1 cellular context compared by ENCODE assay signal in the genomic region with DNA sequence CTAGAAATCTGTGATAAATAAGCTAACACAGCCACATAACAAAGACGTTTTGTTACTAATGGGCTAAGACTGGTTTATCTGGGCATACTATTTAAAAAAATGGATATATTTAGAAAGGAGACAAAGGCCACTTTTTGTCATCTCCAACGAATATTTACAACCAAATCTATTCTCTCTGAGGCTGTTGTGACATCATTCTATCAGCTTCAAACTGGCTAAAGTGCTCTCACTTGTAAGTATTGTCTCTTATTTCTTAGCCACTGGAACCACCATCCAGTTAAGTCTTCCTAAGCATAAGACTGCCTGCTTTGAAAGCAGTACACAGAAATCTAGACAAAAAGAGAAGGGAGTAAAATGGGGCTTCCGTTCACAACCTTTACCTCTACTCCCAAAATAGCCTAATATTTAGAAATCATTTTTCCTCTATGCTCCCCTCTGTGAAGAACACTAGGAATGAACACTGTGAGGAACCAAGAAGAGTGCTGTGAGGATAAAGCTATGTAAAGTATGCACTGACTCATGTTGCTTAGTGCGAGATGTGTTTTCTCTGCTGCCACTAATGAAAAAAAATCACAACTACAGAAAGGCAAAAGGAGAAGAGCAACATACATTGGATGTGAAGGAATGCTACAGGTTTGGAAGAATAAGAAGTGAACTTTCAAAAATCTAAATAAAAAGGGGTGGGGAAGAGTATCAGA.
TF ChIP-seq lines count a peak whose summit lies in the region.

No MANE protein-coding gene starts in this region.

TF ChIP-seq in GM23338, 12 proteins besides CTCF, POLR2A, EP300 and RAD21 (continued from another document):
- TF ChIP-seq, protein P1, sequence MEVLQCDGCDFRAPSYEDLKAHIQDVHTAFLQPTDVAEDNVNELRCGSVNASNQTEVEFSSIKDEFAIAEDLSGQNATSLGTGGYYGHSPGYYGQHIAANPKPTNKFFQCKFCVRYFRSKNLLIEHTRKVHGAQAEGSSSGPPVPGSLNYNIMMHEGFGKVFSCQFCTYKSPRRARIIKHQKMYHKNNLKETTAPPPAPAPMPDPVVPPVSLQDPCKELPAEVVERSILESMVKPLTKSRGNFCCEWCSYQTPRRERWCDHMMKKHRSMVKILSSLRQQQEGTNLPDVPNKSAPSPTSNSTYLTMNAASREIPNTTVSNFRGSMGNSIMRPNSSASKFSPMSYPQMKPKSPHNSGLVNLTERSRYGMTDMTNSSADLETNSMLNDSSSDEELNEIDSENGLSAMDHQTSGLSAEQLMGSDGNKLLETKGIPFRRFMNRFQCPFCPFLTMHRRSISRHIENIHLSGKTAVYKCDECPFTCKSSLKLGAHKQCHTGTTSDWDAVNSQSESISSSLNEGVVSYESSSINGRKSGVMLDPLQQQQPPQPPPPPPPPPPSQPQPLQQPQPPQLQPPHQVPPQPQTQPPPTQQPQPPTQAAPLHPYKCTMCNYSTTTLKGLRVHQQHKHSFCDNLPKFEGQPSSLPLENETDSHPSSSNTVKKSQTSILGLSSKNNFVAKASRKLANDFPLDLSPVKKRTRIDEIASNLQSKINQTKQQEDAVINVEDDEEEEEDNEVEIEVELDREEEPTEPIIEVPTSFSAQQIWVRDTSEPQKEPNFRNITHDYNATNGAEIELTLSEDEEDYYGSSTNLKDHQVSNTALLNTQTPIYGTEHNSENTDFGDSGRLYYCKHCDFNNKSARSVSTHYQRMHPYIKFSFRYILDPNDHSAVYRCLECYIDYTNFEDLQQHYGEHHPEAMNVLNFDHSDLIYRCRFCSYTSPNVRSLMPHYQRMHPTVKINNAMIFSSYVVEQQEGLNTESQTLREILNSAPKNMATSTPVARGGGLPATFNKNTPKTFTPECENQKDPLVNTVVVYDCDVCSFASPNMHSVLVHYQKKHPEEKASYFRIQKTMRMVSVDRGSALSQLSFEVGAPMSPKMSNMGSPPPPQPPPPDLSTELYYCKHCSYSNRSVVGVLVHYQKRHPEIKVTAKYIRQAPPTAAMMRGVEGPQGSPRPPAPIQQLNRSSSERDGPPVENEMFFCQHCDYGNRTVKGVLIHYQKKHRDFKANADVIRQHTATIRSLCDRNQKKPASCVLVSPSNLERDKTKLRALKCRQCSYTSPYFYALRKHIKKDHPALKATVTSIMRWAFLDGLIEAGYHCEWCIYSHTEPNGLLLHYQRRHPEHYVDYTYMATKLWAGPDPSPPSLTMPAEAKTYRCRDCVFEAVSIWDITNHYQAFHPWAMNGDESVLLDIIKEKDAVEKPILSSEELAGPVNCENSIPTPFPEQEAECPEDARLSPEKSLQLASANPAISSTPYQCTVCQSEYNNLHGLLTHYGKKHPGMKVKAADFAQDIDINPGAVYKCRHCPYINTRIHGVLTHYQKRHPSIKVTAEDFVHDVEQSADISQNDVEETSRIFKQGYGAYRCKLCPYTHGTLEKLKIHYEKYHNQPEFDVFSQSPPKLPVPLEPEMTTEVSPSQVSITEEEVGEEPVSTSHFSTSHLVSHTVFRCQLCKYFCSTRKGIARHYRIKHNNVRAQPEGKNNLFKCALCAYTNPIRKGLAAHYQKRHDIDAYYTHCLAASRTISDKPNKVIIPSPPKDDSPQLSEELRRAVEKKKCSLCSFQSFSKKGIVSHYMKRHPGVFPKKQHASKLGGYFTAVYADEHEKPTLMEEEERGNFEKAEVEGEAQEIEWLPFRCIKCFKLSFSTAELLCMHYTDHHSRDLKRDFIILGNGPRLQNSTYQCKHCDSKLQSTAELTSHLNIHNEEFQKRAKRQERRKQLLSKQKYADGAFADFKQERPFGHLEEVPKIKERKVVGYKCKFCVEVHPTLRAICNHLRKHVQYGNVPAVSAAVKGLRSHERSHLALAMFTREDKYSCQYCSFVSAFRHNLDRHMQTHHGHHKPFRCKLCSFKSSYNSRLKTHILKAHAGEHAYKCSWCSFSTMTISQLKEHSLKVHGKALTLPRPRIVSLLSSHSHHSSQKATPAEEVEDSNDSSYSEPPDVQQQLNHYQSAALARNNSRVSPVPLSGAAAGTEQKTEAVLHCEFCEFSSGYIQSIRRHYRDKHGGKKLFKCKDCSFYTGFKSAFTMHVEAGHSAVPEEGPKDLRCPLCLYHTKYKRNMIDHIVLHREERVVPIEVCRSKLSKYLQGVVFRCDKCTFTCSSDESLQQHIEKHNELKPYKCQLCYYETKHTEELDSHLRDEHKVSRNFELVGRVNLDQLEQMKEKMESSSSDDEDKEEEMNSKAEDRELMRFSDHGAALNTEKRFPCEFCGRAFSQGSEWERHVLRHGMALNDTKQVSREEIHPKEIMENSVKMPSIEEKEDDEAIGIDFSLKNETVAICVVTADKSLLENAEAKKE (CRISPR knock-in tag; IDR thresholded peaks at IDR 0.05) = no peak
- TF ChIP-seq NANOG (IDR thresholded peaks at IDR 0.05; ENCODE audit: borderline replicate concordance) (no peak), EZH2phosphoT487 (IDR thresholded peaks at IDR 0.05; ENCODE audit: unreplicated experiment) (no peak), ZNF331 (CRISPR knock-in tag; IDR thresholded peaks at IDR 0.05; ENCODE audit: low read depth) (no peak), CREB1 (CRISPR knock-in tag; IDR thresholded peaks at IDR 0.05; ENCODE audit: low read depth) (no peak), EZH2 (IDR thresholded peaks at IDR 0.05; ENCODE audit: low read depth, unreplicated experiment) (no peak), ZNF114 (CRISPR knock-in tag; IDR thresholded peaks at IDR 0.05) (no peak)
- TF ChIP-seq, protein P2, sequence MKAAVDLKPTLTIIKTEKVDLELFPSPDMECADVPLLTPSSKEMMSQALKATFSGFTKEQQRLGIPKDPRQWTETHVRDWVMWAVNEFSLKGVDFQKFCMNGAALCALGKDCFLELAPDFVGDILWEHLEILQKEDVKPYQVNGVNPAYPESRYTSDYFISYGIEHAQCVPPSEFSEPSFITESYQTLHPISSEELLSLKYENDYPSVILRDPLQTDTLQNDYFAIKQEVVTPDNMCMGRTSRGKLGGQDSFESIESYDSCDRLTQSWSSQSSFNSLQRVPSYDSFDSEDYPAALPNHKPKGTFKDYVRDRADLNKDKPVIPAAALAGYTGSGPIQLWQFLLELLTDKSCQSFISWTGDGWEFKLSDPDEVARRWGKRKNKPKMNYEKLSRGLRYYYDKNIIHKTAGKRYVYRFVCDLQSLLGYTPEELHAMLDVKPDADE (IDR thresholded peaks at IDR 0.05) = no peak
- TF ChIP-seq, protein P3, sequence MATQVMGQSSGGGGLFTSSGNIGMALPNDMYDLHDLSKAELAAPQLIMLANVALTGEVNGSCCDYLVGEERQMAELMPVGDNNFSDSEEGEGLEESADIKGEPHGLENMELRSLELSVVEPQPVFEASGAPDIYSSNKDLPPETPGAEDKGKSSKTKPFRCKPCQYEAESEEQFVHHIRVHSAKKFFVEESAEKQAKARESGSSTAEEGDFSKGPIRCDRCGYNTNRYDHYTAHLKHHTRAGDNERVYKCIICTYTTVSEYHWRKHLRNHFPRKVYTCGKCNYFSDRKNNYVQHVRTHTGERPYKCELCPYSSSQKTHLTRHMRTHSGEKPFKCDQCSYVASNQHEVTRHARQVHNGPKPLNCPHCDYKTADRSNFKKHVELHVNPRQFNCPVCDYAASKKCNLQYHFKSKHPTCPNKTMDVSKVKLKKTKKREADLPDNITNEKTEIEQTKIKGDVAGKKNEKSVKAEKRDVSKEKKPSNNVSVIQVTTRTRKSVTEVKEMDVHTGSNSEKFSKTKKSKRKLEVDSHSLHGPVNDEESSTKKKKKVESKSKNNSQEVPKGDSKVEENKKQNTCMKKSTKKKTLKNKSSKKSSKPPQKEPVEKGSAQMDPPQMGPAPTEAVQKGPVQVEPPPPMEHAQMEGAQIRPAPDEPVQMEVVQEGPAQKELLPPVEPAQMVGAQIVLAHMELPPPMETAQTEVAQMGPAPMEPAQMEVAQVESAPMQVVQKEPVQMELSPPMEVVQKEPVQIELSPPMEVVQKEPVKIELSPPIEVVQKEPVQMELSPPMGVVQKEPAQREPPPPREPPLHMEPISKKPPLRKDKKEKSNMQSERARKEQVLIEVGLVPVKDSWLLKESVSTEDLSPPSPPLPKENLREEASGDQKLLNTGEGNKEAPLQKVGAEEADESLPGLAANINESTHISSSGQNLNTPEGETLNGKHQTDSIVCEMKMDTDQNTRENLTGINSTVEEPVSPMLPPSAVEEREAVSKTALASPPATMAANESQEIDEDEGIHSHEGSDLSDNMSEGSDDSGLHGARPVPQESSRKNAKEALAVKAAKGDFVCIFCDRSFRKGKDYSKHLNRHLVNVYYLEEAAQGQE (IDR thresholded peaks at IDR 0.05; ENCODE audit: unreplicated experiment) = no peak
TF ChIP-seq in GM23338: peak in this region for 0.
